In genomic region chr18:12477606-12478005, GRCh38 we compare ENCODE assay signal across 14 cellular contexts.
DNase-seq lines count a peak whose midpoint lies in the region; ATAC-seq, FAIRE-seq and TF ChIP-seq lines count a peak whose summit lies in the region.
"Had no signal": no experiment of that assay in that cellular context is flagged by ENCODE, and none has a peak within 500 bp of the region (broad histone marks: within the 10 kb centered on the region; RNA-seq: fewer than 3 reads in every experiment).

No MANE protein-coding gene starts in this region.

- H3K4ac ChIP-seq in neuronal stem cell (ENCODE audit: low read length): no peak overlapping the region

- peak overlapping the region; percentile 21 for H3K4me3 Mint-ChIP-seq in endothelial cell (ENCODE audit: unreplicated experiment)

- H3K27me3 ChIP-seq in cardiac muscle cell: no peaks in the 10 kb centered on the region
- H3K27me3 ChIP-seq in heart left ventricle: no peaks in the 10 kb centered on the region
- H3K27me3 ChIP-seq in neuronal stem cell (ENCODE audit: control insufficient read depth in 3 of 3, insufficient read depth in 3 of 3, low read depth in 1 of 3, low read length in 3 of 3): no peaks in the 10 kb centered on the region
- H3K27me3 ChIP-seq: BLaER1 had no signal

- no peak overlapping the region for H4K91ac ChIP-seq in neuronal stem cell (ENCODE audit: low read depth, low read length, poor library complexity)

- no peak overlapping the region for H3K4me2 ChIP-seq in neuronal stem cell (ENCODE audit: insufficient read depth, low read length, poor library complexity, severe bottlenecking)
- H3K4me2 ChIP-seq: BLaER1 had no signal

- TF ChIP-seq CTCF in cardiac muscle cell (IDR thresholded peaks at IDR 0.05; ENCODE audit: low read depth, low read length) (no peak), heart left ventricle (IDR thresholded peaks at IDR 0.05) (no peak), endothelial cell (IDR thresholded peaks at IDR 0.05; ENCODE audit: unreplicated experiment) (no peak)

- H3K14ac ChIP-seq in neuronal stem cell (ENCODE audit: low read length): no peak overlapping the region

- peaks cover 16% of the 10 kb centered on the region for H3K36me3 Mint-ChIP-seq in endothelial cell (ENCODE audit: low read depth, unreplicated experiment)
- H3K36me3 Mint-ChIP-seq: CD8-positive, alpha-beta memory T cell had no signal

- H3K4me3 ChIP-seq in cardiac muscle cell (no peak overlapping the region), heart left ventricle (no peak overlapping the region), neuronal stem cell (ENCODE audit: low read length in 2 of 2) (no peak overlapping the region)
- H3K4me3 ChIP-seq: BLaER1 had no signal

- peak overlapping the region; percentile 6 for H3K9ac ChIP-seq in neuronal stem cell (ENCODE audit: low read depth, low read length, poor library complexity)
- H3K9ac ChIP-seq: BLaER1 had no signal

- H2BK15ac ChIP-seq in neuronal stem cell (ENCODE audit: low read length): no peak overlapping the region

- intact Hi-C loops in heart left ventricle (cut with DNase I): loop anchor here in 1 of 10 donors (10.0 kb wide), 1 partner anchor 177 kb away; the partner anchor contains the start of gene SPIRE1

- H3K36me3 ChIP-seq in cardiac muscle cell: peaks cover 4% of the 10 kb centered on the region
- H3K36me3 ChIP-seq in heart left ventricle: peaks cover 0 to 60% (median 17%) of the 10 kb centered on the region in 9 donors
- peaks cover 6 to 49% of the 10 kb centered on the region in 2 donors for H3K36me3 ChIP-seq in neuronal stem cell (replicated peaks in 1 of 2; ENCODE audit: control insufficient read depth in 2 of 2, insufficient read depth in 2 of 2, low read length in 2 of 2)
- H3K36me3 ChIP-seq: BLaER1 had no signal

- H4K8ac ChIP-seq in neuronal stem cell (ENCODE audit: low read depth, low read length): no peak overlapping the region

- WGBS in heart left ventricle, 4 donors: 91 to 95% (median 93%) methylated on average over 11 of the region's 11 CpGs
- no CpG with 5 or more reads among the region's 11 CpGs for WGBS in neuronal stem cell (ENCODE audit: extremely low coverage in 2 of 2, insufficient read length in 2 of 2, insufficient replicate concordance in 1 of 2), 2 donors

- H3K4me1 ChIP-seq in cardiac muscle cell (ENCODE audit: low read depth) (peaks cover 16% of the 10 kb centered on the region), heart left ventricle (peaks cover 0 to 4% (median 0%) of the 10 kb centered on the region in 12 donors), neuronal stem cell (ENCODE audit: control insufficient read depth in 2 of 2, insufficient read depth in 1 of 2, low read depth in 1 of 2, low read length in 2 of 2) (peaks cover 0 to 3% of the 10 kb centered on the region in 2 donors)
- H3K4me1 ChIP-seq: BLaER1, Caco-2 had no signal

- peak overlapping the region; percentile 40 for H3K27ac ChIP-seq in cardiac muscle cell
- H3K27ac ChIP-seq in heart left ventricle: no peak overlapping the region
- H3K27ac ChIP-seq in neuronal stem cell (replicated peaks; ENCODE audit: low read length): no peak overlapping the region
- H3K27ac ChIP-seq: 22Rv1, BLaER1 had no signal

- no peak overlapping the region for H3K23ac ChIP-seq in neuronal stem cell (ENCODE audit: low read depth, low read length, poor library complexity)

- H2BK5ac ChIP-seq in neuronal stem cell (ENCODE audit: low read length): no peak overlapping the region

- H2BK12ac ChIP-seq in neuronal stem cell (ENCODE audit: low read length): no peak overlapping the region

- no peaks in the 10 kb centered on the region for H3K9me3 ChIP-seq in cardiac muscle cell (ENCODE audit: low read depth)
- H3K9me3 ChIP-seq in heart left ventricle: no peaks in the 10 kb centered on the region
- peaks cover 0 to 5% of the 10 kb centered on the region in 2 donors for H3K9me3 ChIP-seq in neuronal stem cell (replicated peaks in 1 of 2; ENCODE audit: control insufficient read depth in 2 of 2, insufficient read depth in 1 of 2, low read depth in 1 of 2, low read length in 2 of 2)
- H3K9me3 ChIP-seq: BLaER1, Caco-2 had no signal

- H3K18ac ChIP-seq in neuronal stem cell (ENCODE audit: low read length): no peak overlapping the region

- H3K27ac Mint-ChIP-seq in endothelial cell (ENCODE audit: unreplicated experiment): no peak overlapping the region

- H3K9me3 Mint-ChIP-seq in endothelial cell (ENCODE audit: unreplicated experiment): no peaks in the 10 kb centered on the region
- H3K9me3 Mint-ChIP-seq: CD8-positive, alpha-beta memory T cell had no signal

- H2BK120ac ChIP-seq in neuronal stem cell (ENCODE audit: low read depth, low read length): no peak overlapping the region

- ATAC-seq in heart left ventricle (no peak), HG03442 (IDR thresholded peaks at IDR 0.05; ENCODE audit: unreplicated experiment) (no peak)

- no peak for FAIRE-seq in GM12892 (lab: Jason Lieb, UNC)

- H3K79me1 ChIP-seq in neuronal stem cell (ENCODE audit: low read depth, low read length): no peaks in the 10 kb centered on the region

- no peak overlapping the region for H2AK5ac ChIP-seq in neuronal stem cell (ENCODE audit: low read depth, low read length)

- no peak for DNase-seq in cardiac muscle cell (ENCODE audit: low read depth in 1 of 2, low spot score in 1 of 2)
- DNase-seq in heart left ventricle: no peak
- DNase-seq in endothelial cell (ENCODE audit: low spot score): no peak
- DNase-seq in neuronal stem cell (ENCODE audit: low spot score): no peak
- no peak for DNase-seq in GM12892 (ENCODE audit: insufficient read length)
- no peak for DNase-seq in activated gamma-delta T cell treated with Interleukin-2 at 50 U/mL for 16 hours
- no peak for DNase-seq in NCI-H2029 (lab: John Stamatoyannopoulos, UW)
- DNase-seq: AML-193; Caco-2; CD8-positive, alpha-beta memory T cell; GDM1 had no signal

- H2AFZ ChIP-seq in neuronal stem cell (ENCODE audit: low read length): no peak overlapping the region

- H3K4me1 Mint-ChIP-seq in endothelial cell (ENCODE audit: unreplicated experiment): peaks cover 8% of the 10 kb centered on the region

- TF ChIP-seq POLR2A in heart left ventricle (IDR thresholded peaks at IDR 0.05) (no peak), GM12892 (IDR thresholded peaks at IDR 0.05; ENCODE audit: low read depth, low read length) (no peak)

- peaks cover 2% of the 10 kb centered on the region for H3K27me3 Mint-ChIP-seq in endothelial cell (ENCODE audit: unreplicated experiment)
- H3K27me3 Mint-ChIP-seq: CD8-positive, alpha-beta memory T cell had no signal
